Comparison of ENCODE assay signal across 23 cellular contexts in genomic region chr16:26911436-26911835, GRCh38.
A peak's percentile ranks its signal among the peaks of the same experiment; 100 is the strongest.
DNase-seq lines count a peak whose midpoint lies in the region; ATAC-seq lines count a peak whose summit lies in the region.
"Had no signal": no experiment of that assay in that cellular context is flagged by ENCODE, and none has a peak within 500 bp of the region (broad histone marks: within the 10 kb centered on the region; RNA-seq: fewer than 3 reads in every experiment).

No MANE protein-coding gene starts in this region.

- H3K36me3 Mint-ChIP-seq in CD4-positive, alpha-beta memory T cell: no peaks in the 10 kb centered on the region
- H3K36me3 Mint-ChIP-seq: CD8-positive, alpha-beta memory T cell had no signal

- H3K36me3 ChIP-seq in SJCRH30: no peaks in the 10 kb centered on the region
- no peaks in the 10 kb centered on the region for H3K36me3 ChIP-seq in CD4-positive, alpha-beta memory T cell (ENCODE audit: insufficient read depth, low read length)

- no peak overlapping the region for H3K4me3 Mint-ChIP-seq in CD4-positive, alpha-beta memory T cell
- H3K4me3 Mint-ChIP-seq: B cell; CD4-positive, alpha-beta T cell had no signal

- POLR2A ChIA-PET in CD4-positive, alpha-beta memory T cell (lab: Charles Lee; ENCODE audit: partially characterized antibody): no interaction called here

- CTCF ChIA-PET in CD4-positive, alpha-beta memory T cell (lab: Charles Lee; ENCODE audit: partially characterized antibody): no interaction called here

- H3K27ac Mint-ChIP-seq in CD4-positive, alpha-beta memory T cell: no peak overlapping the region
- H3K27ac Mint-ChIP-seq: B cell; CD4-positive, alpha-beta T cell; CD8-positive, alpha-beta memory T cell had no signal

- intact Hi-C loops in Right ventricle myocardium inferior (cut with DNase I): no loop called here
- intact Hi-C loops in left ventricle myocardium superior (cut with micrococcal nuclease): no loop called here
- intact Hi-C loops in CD4-positive, alpha-beta memory T cell (cut with micrococcal nuclease): no loop called here

- 0 out of 2 replicates have a peak, but pooled peaks cover 3% of the 10 kb centered on the region for H3K9me3 ChIP-seq in SJCRH30 (replicated peaks)
- H3K9me3 ChIP-seq in CD4-positive, alpha-beta memory T cell (ENCODE audit: control insufficient read depth in 1 of 2, low read length in 2 of 2): no peaks in the 10 kb centered on the region
- H3K9me3 ChIP-seq: A549 had no signal

- H3K9me3 Mint-ChIP-seq in CD4-positive, alpha-beta memory T cell: no peaks in the 10 kb centered on the region
- H3K9me3 Mint-ChIP-seq: CD4-positive, alpha-beta T cell; CD8-positive, alpha-beta memory T cell had no signal

- no peak overlapping the region for H3K4me3 ChIP-seq in SJCRH30
- no peak overlapping the region for H3K4me3 ChIP-seq in CD4-positive, alpha-beta memory T cell (ENCODE audit: low read length in 2 of 2)
- H3K4me3 ChIP-seq: A549, GM12878 had no signal

- peaks cover 12 to 21% of the 10 kb centered on the region in 2 donors for H3K27me3 Mint-ChIP-seq in CD4-positive, alpha-beta memory T cell

- peak; percentile 39 for DNase-seq in Right ventricle myocardium inferior (ENCODE audit: missing footprints)
- no peak for DNase-seq in left ventricle myocardium superior
- DNase-seq in HCEC 1CT: peak; percentile 20
- DNase-seq in SJCRH30: peak; percentile 75 to 92
- DNase-seq in CD4-positive, alpha-beta memory T cell: no peak
- no peak for DNase-seq in stimulated activated CD8-positive, alpha-beta memory T cell treated with anti-CD3 and anti-CD28 coated beads, Interleukin-4, amount 100 ng/mL, for 48 hours
- DNase-seq: AML-193; CD4-positive, alpha-beta T cell; CD8-positive, alpha-beta memory T cell; COR-L47; DMS 273 treated with DMSO at 0.1 percent for 48 hours; DMS153; DMS53; DMS79; DND-41; EL; GDM1 had no signal

- no peaks in the 10 kb centered on the region for H3K4me1 Mint-ChIP-seq in CD4-positive, alpha-beta memory T cell
- H3K4me1 Mint-ChIP-seq: B cell; CD8-positive, alpha-beta memory T cell had no signal

- ATAC-seq in Right ventricle myocardium inferior: no peak
- no peak for ATAC-seq in left ventricle myocardium superior
- no peak for ATAC-seq in GM19324 (IDR thresholded peaks at IDR 0.05; ENCODE audit: low FRiP score, unreplicated experiment)
- ATAC-seq: A549, GM12878 had no signal

- H3K27ac ChIP-seq in SJCRH30: peak overlapping the region; percentile 91
- no peak overlapping the region for H3K27ac ChIP-seq in CD4-positive, alpha-beta memory T cell (ENCODE audit: low read depth, low read length)
- H3K27ac ChIP-seq: 22Rv1, A549, C4-2B had no signal

- H3K27me3 ChIP-seq in SJCRH30: no peaks in the 10 kb centered on the region
- H3K27me3 ChIP-seq in CD4-positive, alpha-beta memory T cell (ENCODE audit: insufficient read depth, low read length): no peaks in the 10 kb centered on the region

- H3K4me1 ChIP-seq in SJCRH30: peaks cover 23% of the 10 kb centered on the region
- H3K4me1 ChIP-seq in CD4-positive, alpha-beta memory T cell (ENCODE audit: insufficient read depth, low read length): no peaks in the 10 kb centered on the region
- H3K4me1 ChIP-seq: A549 had no signal

Comparison
In these comparisons a context has a peak if more than half of its experiments do, and no peak if none do; other contexts are left out.
1. DNase-seq: peak in Right ventricle myocardium inferior (single experiment), HCEC 1CT (single experiment) and SJCRH30 (2 of 2); none in left ventricle myocardium superior (single experiment), CD4-positive, alpha-beta memory T cell (0 of 5) and stimulated activated CD8-positive, alpha-beta memory T cell treated with anti-CD3 and anti-CD28 coated beads, Interleukin-4, amount 100 ng/mL, for 48 hours (single experiment).